ENCODE assay signal across 10 cellular contexts in genomic region chr12:64583395-64584172, GRCh38. TPM values are rescaled to one million over a fixed set of nuclear protein-coding genes. Genes with fewer than 3 reads are reported as not detected.
DNase-seq lines count a peak whose midpoint lies in the region; ATAC-seq, FAIRE-seq and TF ChIP-seq lines count a peak whose summit lies in the region.
"Had no signal": no experiment of that assay in that cellular context is flagged by ENCODE, and none has a peak within 500 bp of the region (broad histone marks: within the 10 kb centered on the region; RNA-seq: fewer than 3 reads in every experiment).

No MANE protein-coding gene starts in this region.

- H3K4me3 ChIP-seq in OCI-LY7 (ENCODE audit: low read depth, low read length, poor library complexity, severe bottlenecking) (no peak overlapping the region), endothelial cell of umbilical vein (replicated peaks in 1 of 3; ENCODE audit: insufficient read depth in 1 of 3, low read depth in 1 of 3, low read length in 3 of 3) (peak overlapping the region in 1 of 3 experiments; percentile 24), pancreas (peak overlapping the region in 1 of 4 donors; percentile 5)

- H4K20me1 ChIP-seq in OCI-LY7 (ENCODE audit: insufficient read depth, low read length) (no peaks in the 10 kb centered on the region), endothelial cell of umbilical vein (replicated peaks; ENCODE audit: control insufficient read depth, extremely low read depth, insufficient read depth, low read length) (no peaks in the 10 kb centered on the region)

- peaks cover 0 to 2% of the 10 kb centered on the region in 2 experiments for H3K27me3 ChIP-seq in endothelial cell of umbilical vein (ENCODE audit: control insufficient read depth in 2 of 2, insufficient read depth in 2 of 2, low read length in 2 of 2)
- H3K27me3 ChIP-seq in pancreas = no peaks in the 10 kb centered on the region

- H3K9me3 ChIP-seq in OCI-LY7 (ENCODE audit: low read length) (no peaks in the 10 kb centered on the region), endothelial cell of umbilical vein (replicated peaks; ENCODE audit: control insufficient read depth, insufficient read depth, low read length) (no peaks in the 10 kb centered on the region), pancreas (no peaks in the 10 kb centered on the region)

- peak; percentile 60 to 79 (median 64) for ATAC-seq in pancreas
- no peak for ATAC-seq in HG02852 (IDR thresholded peaks at IDR 0.05; ENCODE audit: unreplicated experiment)

- no peak for TF ChIP-seq POLR2A in endothelial cell of umbilical vein (IDR thresholded peaks at IDR 0.05; ENCODE audit: low read depth, low read length)

- BruUV-seq in OCI-LY7 (replicated peaks; lab: Mats Ljungman, UMichigan) = no TSS peak
- TSS peak; percentile 34 for BruUV-seq in endothelial cell of umbilical vein (replicated peaks; lab: Mats Ljungman, UMichigan)

- CTCF ChIA-PET in OCI-LY7 (lab: Charles Lee; ENCODE audit: unreplicated experiment) (interaction anchor here (0.6 kb wide), 1 partner anchor 20 kb away, joined by 3 read pairs; no protein-coding TSS in a partner anchor), endothelial cell of umbilical vein (lab: Charles Lee) (interaction anchor here (0.8 to 3.6 kb wide), 11 partner anchors 9 to 114 kb away, joined by 3 to 17 read pairs (median 5); no protein-coding TSS in a partner anchor)

- dilution Hi-C loops in endothelial cell of umbilical vein (cut with MboI; ENCODE audit: extremely low pct_ligation_motif_present, low sequenced_read_pairs) = no loop called here

- H3K36me3 ChIP-seq in OCI-LY7 (ENCODE audit: insufficient read depth, low read length) = no peaks in the 10 kb centered on the region
- no peaks in the 10 kb centered on the region for H3K36me3 ChIP-seq in endothelial cell of umbilical vein (ENCODE audit: control insufficient read depth in 2 of 2, extremely low read depth in 1 of 2, insufficient read depth in 2 of 2, low read length in 2 of 2)
- H3K36me3 ChIP-seq in pancreas = no peaks in the 10 kb centered on the region

- H3K4me2 ChIP-seq in OCI-LY7 (ENCODE audit: low read length) = peak overlapping the region; percentile 49
- peak overlapping the region; percentile 65 for H3K4me2 ChIP-seq in endothelial cell of umbilical vein (ENCODE audit: insufficient read depth, low read length)

- WGBS in pancreas, 2 donors = 44 to 46% methylated on average over 13 of the region's 13 CpGs

- H2AFZ ChIP-seq in OCI-LY7 (ENCODE audit: low read length) = peak overlapping the region; percentile 89
- peak overlapping the region; percentile 86 for H2AFZ ChIP-seq in endothelial cell of umbilical vein (ENCODE audit: low read depth, low read length)

- intact Hi-C loops in OCI-LY7 (cut with micrococcal nuclease; ENCODE audit: unreplicated experiment) = no loop called here
- intact Hi-C loops in endothelial cell of umbilical vein (cut with micrococcal nuclease) = loop anchor here (1.0 kb wide), 1 partner anchor 27 kb away; the partner anchor contains the start of gene RASSF3
- intact Hi-C loops in pancreas (cut with DNase I) = no loop called here

- no peaks in the 10 kb centered on the region for H3K9me2 ChIP-seq in OCI-LY7 (ENCODE audit: insufficient read depth, low read length)

- POLR2A ChIA-PET in OCI-LY7 (lab: Charles Lee) (interaction anchor here (0.5 to 3.9 kb wide), 8 partner anchors 10 to 198 kb away, joined by 3 to 13 read pairs (median 4); no protein-coding TSS in a partner anchor), endothelial cell of umbilical vein (lab: Charles Lee) (interaction anchor here (0.6 to 0.9 kb wide), 2 partner anchors 16 to 22 kb away, joined by 3 read pairs; no protein-coding TSS in a partner anchor)

- peak overlapping the region; percentile 0 for H3K9ac ChIP-seq in endothelial cell of umbilical vein (replicated peaks; ENCODE audit: extremely low read depth, insufficient read depth, low read length)

- H3K4me1 ChIP-seq in OCI-LY7 (ENCODE audit: insufficient read depth, low read length, poor library complexity, severe bottlenecking) (peaks cover 14% of the 10 kb centered on the region), endothelial cell of umbilical vein (ENCODE audit: control insufficient read depth, extremely low read depth, insufficient read depth, low read length) (peaks cover 17% of the 10 kb centered on the region), pancreas (peaks cover 14 to 21% (median 15%) of the 10 kb centered on the region in 3 donors)

- peak; percentile 56 for DNase-seq in EH (ENCODE audit: low read depth)
- DNase-seq in OCI-LY7 (ENCODE audit: low spot score) = peak; percentile 61
- DNase-seq in endothelial cell of umbilical vein (ENCODE audit: low read depth, low spot score) = peak; percentile 90
- DNase-seq in pancreas = no peak
- DNase-seq in NCI-H1048 (lab: John Stamatoyannopoulos, UW) = no peak
- no peak for DNase-seq in kidney tubule cell (ENCODE audit: low spot score)
- DNase-seq in effector CD8-positive, alpha-beta T cell (lab: John Stamatoyannopoulos, UW) = no peak
- DNase-seq: NCI-H1105, T-helper 9 cell had no signal

- peak overlapping the region; percentile 21 for H3K27ac ChIP-seq in OCI-LY7 (ENCODE audit: low read depth, low read length, poor library complexity, severe bottlenecking)
- peak overlapping the region; percentile 42 for H3K27ac ChIP-seq in endothelial cell of umbilical vein (ENCODE audit: insufficient read depth, low read depth, low read length)
- H3K27ac ChIP-seq in pancreas = no peak overlapping the region

- no peak for TF ChIP-seq CTCF in OCI-LY7 (conservative IDR thresholded peaks at IDR 0.05; ENCODE audit: low read length)
- no peak for TF ChIP-seq CTCF in endothelial cell of umbilical vein (IDR thresholded peaks at IDR 0.05; ENCODE audit: extremely low read depth in 1 of 2, insufficient read depth in 1 of 2, low read depth in 1 of 2, low read length in 2 of 2)
- TF ChIP-seq CTCF in pancreas (IDR thresholded peaks at IDR 0.05) = no peak

- FAIRE-seq in endothelial cell of umbilical vein (lab: Jason Lieb, UNC) (peak; percentile 90), pancreas (lab: Jason Lieb, UNC) (no peak)

- no peaks in the 10 kb centered on the region for H3K9me1 ChIP-seq in endothelial cell of umbilical vein (replicated peaks; ENCODE audit: control insufficient read depth, extremely low read depth, insufficient read depth, low read length)

- H3K79me2 ChIP-seq in OCI-LY7 (ENCODE audit: insufficient read depth, low read depth, low read length) = no peaks in the 10 kb centered on the region
- no peaks in the 10 kb centered on the region for H3K79me2 ChIP-seq in endothelial cell of umbilical vein (ENCODE audit: control insufficient read depth, insufficient read depth, low read length)

TF ChIP-seq in endothelial cell of umbilical vein, 7 proteins besides CTCF, POLR2A, EP300 and RAD21:
- no peak for TF ChIP-seq EZH2 (IDR thresholded peaks at IDR 0.05; ENCODE audit: borderline replicate concordance, low read depth, low read length, severe bottlenecking)
- TF ChIP-seq GATA2 (IDR thresholded peaks at IDR 0.05; ENCODE audit: insufficient read depth, insufficient read length, low read depth, low read length) = peak; percentile 52

RNA-seq across cellular contexts. Expression of gene RASSF3, which starts 26.7 kb away (rescaled TPM):
- 13.8 and 16.3 TPM in 2 replicates for total RNA-seq in OCI-LY7 (2014; rRNA removed; shearing (Covaris generic))
- total RNA-seq in OCI-LY7 (2022) = 49.9 and 50.8 TPM in 2 replicates
- total RNA-seq in endothelial cell of umbilical vein = 60.0 and 60.8 TPM in 2 replicates
- 16.8 and 20.2 TPM in 2 replicates for polyA plus RNA-seq in endothelial cell of umbilical vein
- polyA plus RNA-seq in endothelial cell of umbilical vein (2011; cell fraction: cytosol; rRNA removed) = 24.4 and 24.6 TPM in 2 replicates
- 18.0 and 20.9 TPM in 2 replicates for polyA plus RNA-seq in endothelial cell of umbilical vein (2011; cell fraction: nucleus; rRNA removed)
- 42.8 and 47.2 TPM in 2 replicates for polyA plus RNA-seq in endothelial cell of umbilical vein (2012)
- polyA minus RNA-seq in endothelial cell of umbilical vein = 44.7 and 53.7 TPM in 2 replicates
- 20.9 TPM for polyA minus RNA-seq in endothelial cell of umbilical vein (2011; cell fraction: cytosol; rRNA and poly(A)+ RNA removed)
- 11.6 and 16.9 TPM in 2 replicates for polyA minus RNA-seq in endothelial cell of umbilical vein (2011; cell fraction: nucleus; rRNA and poly(A)+ RNA removed)
- total RNA-seq in pancreas = 10 to 100 TPM; 13.7 to 36.5 (median 22.6) TPM
- 1 to 10 TPM; 5.2 to 8.6 TPM for polyA plus RNA-seq in pancreas

Comparison
In these comparisons a context has a peak if more than half of its experiments do, and no peak if none do; other contexts are left out.
1. DNase-seq: peak in EH (single experiment), OCI-LY7 (single experiment) and endothelial cell of umbilical vein (single experiment); none in pancreas (0 of 6), NCI-H1048 (single experiment), kidney tubule cell (single experiment) and effector CD8-positive, alpha-beta T cell (single experiment).
2. H3K27ac ChIP-seq: peak in OCI-LY7 (single experiment) and endothelial cell of umbilical vein (single experiment); none in pancreas (0 of 4).